Comparison of ENCODE assay signal across 8 cellular contexts in genomic region chr5:76716456-76717157, GRCh38. TPM values are rescaled to one million over a fixed set of nuclear protein-coding genes. Genes with fewer than 3 reads are reported as not detected.
DNase-seq lines count a peak whose midpoint lies in the region; ATAC-seq and TF ChIP-seq lines count a peak whose summit lies in the region.

No MANE protein-coding gene starts in this region.

- CTCF ChIA-PET in activated CD4-positive, alpha-beta T cell treated with anti-CD3 and anti-CD28 coated beads for 36 hours (lab: Charles Lee): interaction anchor here (0.8 to 8.5 kb wide), 3 partner anchors 40 to 116 kb away, joined by 3 to 45 read pairs (median 3); no protein-coding TSS in a partner anchor
- CTCF ChIA-PET in activated CD8-positive, alpha-beta T cell treated with anti-CD3 and anti-CD28 coated beads for 36 hours (lab: Charles Lee): interaction anchor here (1.0 to 5.9 kb wide), 4 partner anchors 9 to 115 kb away, joined by 3 to 23 read pairs (median 4); no protein-coding TSS in a partner anchor

- peak; percentile 38 for DNase-seq in activated CD4-positive, alpha-beta T cell treated with anti-CD3 and anti-CD28 coated beads for 36 hours
- no peak for DNase-seq in activated CD4-positive, alpha-beta T cell treated with anti-CD3 and anti-CD28 coated beads for 4 hours
- peak; percentile 42 for DNase-seq in activated CD8-positive, alpha-beta T cell treated with anti-CD3 and anti-CD28 coated beads for 36 hours
- DNase-seq in retinal pigment epithelial cell (ENCODE audit: low read depth): no peak
- no peak for DNase-seq in left lobe of liver (ENCODE audit: low spot score)

- no peak for ATAC-seq in activated CD4-positive, alpha-beta T cell treated with anti-CD3 and anti-CD28 coated beads for 36 hours
- no peak for ATAC-seq in activated CD8-positive, alpha-beta T cell treated with anti-CD3 and anti-CD28 coated beads for 36 hours
- ATAC-seq in gastroesophageal sphincter: no peak
- no peak for ATAC-seq in GM18870 (IDR thresholded peaks at IDR 0.05; ENCODE audit: unreplicated experiment)
- no peak for ATAC-seq in left lobe of liver
- no peak for ATAC-seq in GM21360 (IDR thresholded peaks at IDR 0.05; ENCODE audit: unreplicated experiment)

- H3K4me1 ChIP-seq in gastroesophageal sphincter: peaks cover 0 to 31% (median 0%) of the 10 kb centered on the region in 3 donors

- TF ChIP-seq POLR2A in gastroesophageal sphincter (IDR thresholded peaks at IDR 0.05): no peak

- POLR2A ChIA-PET in activated CD4-positive, alpha-beta T cell treated with anti-CD3 and anti-CD28 coated beads for 36 hours (lab: Charles Lee): no interaction called here
- POLR2A ChIA-PET in activated CD8-positive, alpha-beta T cell treated with anti-CD3 and anti-CD28 coated beads for 36 hours (lab: Charles Lee): interaction anchor here (0.6 to 1.6 kb wide), 2 partner anchors 23 to 133 kb away, joined by 3 to 4 read pairs; no protein-coding TSS in a partner anchor

- no peak for TF ChIP-seq EP300 in gastroesophageal sphincter (IDR thresholded peaks at IDR 0.05)

- no peaks in the 10 kb centered on the region for H3K36me3 ChIP-seq in gastroesophageal sphincter

- H3K4me1 Mint-ChIP-seq in activated CD4-positive, alpha-beta T cell treated with anti-CD3 and anti-CD28 coated beads for 36 hours: peaks cover 15% of the 10 kb centered on the region
- H3K4me1 Mint-ChIP-seq in activated CD8-positive, alpha-beta T cell treated with anti-CD3 and anti-CD28 coated beads for 36 hours (ENCODE audit: low read depth): peaks cover 25% of the 10 kb centered on the region

- no peaks in the 10 kb centered on the region for H3K9me3 ChIP-seq in gastroesophageal sphincter

- peak overlapping the region; percentile 75 for H3K4me3 Mint-ChIP-seq in activated CD4-positive, alpha-beta T cell treated with anti-CD3 and anti-CD28 coated beads for 36 hours
- peak overlapping the region; percentile 73 for H3K4me3 Mint-ChIP-seq in activated CD8-positive, alpha-beta T cell treated with anti-CD3 and anti-CD28 coated beads for 36 hours

- WGBS in gastroesophageal sphincter (ENCODE audit: low coverage in 1 of 2), 2 donors: 6 to 12% methylated on average over 8 to 16 of the region's 29 CpGs

- TF ChIP-seq CTCF in activated CD8-positive, alpha-beta T cell treated with anti-CD3 and anti-CD28 coated beads for 36 hours (IDR thresholded peaks at IDR 0.05): no peak
- TF ChIP-seq CTCF in gastroesophageal sphincter (IDR thresholded peaks at IDR 0.05) (no peak), retinal pigment epithelial cell (conservative IDR thresholded peaks at IDR 0.05; ENCODE audit: low read depth, low read length) (no peak)

- peak overlapping the region in 3 of 4 donors; percentile 55 to 77 (median 61) for H3K27ac ChIP-seq in gastroesophageal sphincter

- H3K36me3 Mint-ChIP-seq in activated CD4-positive, alpha-beta T cell treated with anti-CD3 and anti-CD28 coated beads for 36 hours (ENCODE audit: low read depth): no peaks in the 10 kb centered on the region
- H3K36me3 Mint-ChIP-seq in activated CD8-positive, alpha-beta T cell treated with anti-CD3 and anti-CD28 coated beads for 36 hours (ENCODE audit: low read depth): no peaks in the 10 kb centered on the region

- H3K27me3 ChIP-seq in gastroesophageal sphincter: peaks cover 34% of the 10 kb centered on the region

- intact Hi-C loops in activated CD4-positive, alpha-beta T cell treated with anti-CD3 and anti-CD28 coated beads for 36 hours (cut with DNase I, micrococcal nuclease): loop anchor here (1.0 to 5.0 kb wide), 5 partner anchors 23 to 313 kb away; partner anchors contain the start of gene IQGAP2 (in 1 of the 2)
- intact Hi-C loops in activated CD8-positive, alpha-beta T cell treated with anti-CD3 and anti-CD28 coated beads for 36 hours (cut with micrococcal nuclease): no loop called here

- H3K9me3 Mint-ChIP-seq in activated CD4-positive, alpha-beta T cell treated with anti-CD3 and anti-CD28 coated beads for 36 hours (ENCODE audit: low read depth): no peaks in the 10 kb centered on the region
- H3K9me3 Mint-ChIP-seq in activated CD8-positive, alpha-beta T cell treated with anti-CD3 and anti-CD28 coated beads for 36 hours: no peaks in the 10 kb centered on the region

- H3K4me3 ChIP-seq in gastroesophageal sphincter (peak overlapping the region; percentile 61 to 74), retinal pigment epithelial cell (ENCODE audit: low read length) (peak overlapping the region; percentile 70)

- peaks cover 38% of the 10 kb centered on the region for H3K27me3 Mint-ChIP-seq in activated CD4-positive, alpha-beta T cell treated with anti-CD3 and anti-CD28 coated beads for 36 hours
- peaks cover 42% of the 10 kb centered on the region for H3K27me3 Mint-ChIP-seq in activated CD8-positive, alpha-beta T cell treated with anti-CD3 and anti-CD28 coated beads for 36 hours

- H3K27ac Mint-ChIP-seq in activated CD4-positive, alpha-beta T cell treated with anti-CD3 and anti-CD28 coated beads for 36 hours: no peak overlapping the region
- no peak overlapping the region for H3K27ac Mint-ChIP-seq in activated CD8-positive, alpha-beta T cell treated with anti-CD3 and anti-CD28 coated beads for 36 hours

RNA-seq across cellular contexts. Expression of gene F2R, which starts 0.7 kb away (rescaled TPM):
- 1 to 10 TPM; 1.4 TPM for total RNA-seq in activated CD4-positive, alpha-beta T cell treated with anti-CD3 and anti-CD28 coated beads for 36 hours
- total RNA-seq in activated CD8-positive, alpha-beta T cell treated with anti-CD3 and anti-CD28 coated beads for 36 hours: 1 to 10 TPM; 2.5 to 3.5 TPM
- 10 to 100 TPM in 3 of 4 donors, 1 to 10 TPM in 1; 7.5 to 20.9 (median 11.3) TPM for total RNA-seq in gastroesophageal sphincter
- total RNA-seq in left lobe of liver: 5.4 TPM

Comparison
In these comparisons a context has a peak if more than half of its experiments do, and no peak if none do; other contexts are left out.
1. DNase-seq: peak in activated CD4-positive, alpha-beta T cell treated with anti-CD3 and anti-CD28 coated beads for 36 hours (single experiment) and activated CD8-positive, alpha-beta T cell treated with anti-CD3 and anti-CD28 coated beads for 36 hours (single experiment); none in activated CD4-positive, alpha-beta T cell treated with anti-CD3 and anti-CD28 coated beads for 4 hours (0 of 2), retinal pigment epithelial cell (single experiment) and left lobe of liver (single experiment).